Comparison of ENCODE assay signal across 15 cellular contexts in genomic region chr7:42913591-42913990, GRCh38. TPM values are rescaled to one million over a fixed set of nuclear protein-coding genes. Genes with fewer than 3 reads are reported as not detected.
A peak's percentile ranks its signal among the peaks of the same experiment; 100 is the strongest.
DNase-seq lines count a peak whose midpoint lies in the region; ATAC-seq and TF ChIP-seq lines count a peak whose summit lies in the region.
"Had no signal": no experiment of that assay in that cellular context is flagged by ENCODE, and none has a peak within 500 bp of the region (broad histone marks: within the 10 kb centered on the region; RNA-seq: fewer than 3 reads in every experiment).

No MANE protein-coding gene starts in this region.

- peak overlapping the region; percentile 86 for H3K27ac Mint-ChIP-seq in activated CD4-positive, alpha-beta T cell treated with anti-CD3 and anti-CD28 coated beads, Interleukin-2, amount 10 ng/mL, durations not matched to agents 24 days and 14 days
- peak overlapping the region; percentile 82 for H3K27ac Mint-ChIP-seq in T-helper 17 cell
- H3K27ac Mint-ChIP-seq: neural progenitor cell had no signal

- peaks cover 35% of the 10 kb centered on the region for H3K4me1 ChIP-seq in left ventricle myocardium inferior

- peak overlapping the region; percentile 56 for H3K4me3 Mint-ChIP-seq in activated CD4-positive, alpha-beta T cell treated with anti-CD3 and anti-CD28 coated beads, Interleukin-2, amount 10 ng/mL, durations not matched to agents 24 days and 14 days
- H3K4me3 Mint-ChIP-seq in T-helper 17 cell = no peak overlapping the region

- no peaks in the 10 kb centered on the region for H3K27me3 ChIP-seq in left ventricle myocardium inferior (ENCODE audit: low read depth)
- H3K27me3 ChIP-seq: dorsolateral prefrontal cortex, neural progenitor cell, tibial artery had no signal

- intact Hi-C loops in activated CD4-positive, alpha-beta T cell treated with anti-CD3 and anti-CD28 coated beads, Interleukin-2, amount 10 ng/mL, durations not matched to agents 24 days and 14 days (cut with micrococcal nuclease) = no loop called here
- intact Hi-C loops in left ventricle myocardium inferior (cut with micrococcal nuclease) = no loop called here

- no peak for DNase-seq in activated CD4-positive, alpha-beta T cell treated with anti-CD3 and anti-CD28 coated beads, Interleukin-2, amount 10 ng/mL, durations not matched to agents 24 days and 14 days
- no peak for DNase-seq in activated CD4-positive, alpha-beta T cell treated with anti-CD3 and anti-CD28 coated beads for 4 hours
- DNase-seq in T-helper 17 cell (no peak), choroid plexus epithelial cell (ENCODE audit: low read depth) (peak; percentile 65), left ventricle myocardium inferior (no peak), putamen (ENCODE audit: low spot score) (no peak), kidney glomerular epithelial cell (lab: John Stamatoyannopoulos, UW) (no peak)
- DNase-seq in stimulated activated naive CD8-positive, alpha-beta T cell treated with anti-CD3 and anti-CD28 coated beads, Interleukin-15, Interleukin-2, amounts not matched to agents 100 U/mL and 50 U/mL, for 24 hours = no peak
- DNase-seq: dorsolateral prefrontal cortex, left colon, NCI-H1105, NCI-H510A treated with DMSO at 0.1 percent for 48 hours, tibial artery had no signal

- ATAC-seq in T-helper 17 cell = no peak
- peak; percentile 45 for ATAC-seq in stimulated activated naive CD8-positive, alpha-beta T cell treated with anti-CD3 and anti-CD28 coated beads, Interleukin-15, Interleukin-2, amounts not matched to agents 100 U/mL and 50 U/mL, for 24 hours
- ATAC-seq: A549, left colon had no signal

- no peaks in the 10 kb centered on the region for H3K27me3 Mint-ChIP-seq in activated CD4-positive, alpha-beta T cell treated with anti-CD3 and anti-CD28 coated beads, Interleukin-2, amount 10 ng/mL, durations not matched to agents 24 days and 14 days
- no peaks in the 10 kb centered on the region for H3K27me3 Mint-ChIP-seq in T-helper 17 cell

- no peak overlapping the region for H3K4me3 ChIP-seq in choroid plexus epithelial cell (ENCODE audit: low read depth, low read length)
- no peak overlapping the region for H3K4me3 ChIP-seq in left ventricle myocardium inferior
- H3K4me3 ChIP-seq: A549, dorsolateral prefrontal cortex, neural progenitor cell, tibial artery had no signal

- H3K9me3 ChIP-seq in T-helper 17 cell (ENCODE audit: control insufficient read depth, low read length, poor library complexity, severe bottlenecking) (no peaks in the 10 kb centered on the region), left ventricle myocardium inferior (replicated peaks) (no peaks in the 10 kb centered on the region)
- H3K9me3 ChIP-seq: A549, tibial artery had no signal

- TF ChIP-seq CTCF in choroid plexus epithelial cell (conservative IDR thresholded peaks at IDR 0.05; ENCODE audit: low read depth, low read length) = no peak
- no peak for TF ChIP-seq CTCF in left ventricle myocardium inferior (IDR thresholded peaks at IDR 0.05; ENCODE audit: borderline replicate concordance)

- no peaks in the 10 kb centered on the region for H3K9me3 Mint-ChIP-seq in activated CD4-positive, alpha-beta T cell treated with anti-CD3 and anti-CD28 coated beads, Interleukin-2, amount 10 ng/mL, durations not matched to agents 24 days and 14 days
- H3K9me3 Mint-ChIP-seq: neural progenitor cell had no signal

- peaks cover 37% of the 10 kb centered on the region for H3K36me3 ChIP-seq in left ventricle myocardium inferior

- H3K4me1 Mint-ChIP-seq in activated CD4-positive, alpha-beta T cell treated with anti-CD3 and anti-CD28 coated beads, Interleukin-2, amount 10 ng/mL, durations not matched to agents 24 days and 14 days = peaks cover 59% of the 10 kb centered on the region
- peaks cover 9% of the 10 kb centered on the region for H3K4me1 Mint-ChIP-seq in T-helper 17 cell

- peaks cover 51% of the 10 kb centered on the region for H3K36me3 Mint-ChIP-seq in activated CD4-positive, alpha-beta T cell treated with anti-CD3 and anti-CD28 coated beads, Interleukin-2, amount 10 ng/mL, durations not matched to agents 24 days and 14 days (ENCODE audit: low read depth)
- no peaks in the 10 kb centered on the region for H3K36me3 Mint-ChIP-seq in T-helper 17 cell (ENCODE audit: low read depth)

- H3K27ac ChIP-seq in left ventricle myocardium inferior (replicated peaks) = no peak overlapping the region
- H3K27ac ChIP-seq: A549, neural progenitor cell, tibial artery had no signal

RNA-seq across cellular contexts. Expression of gene C7orf25, which starts 1.7 kb away (rescaled TPM):
- total RNA-seq in activated CD4-positive, alpha-beta T cell treated with anti-CD3 and anti-CD28 coated beads, Interleukin-2, amount 10 ng/mL, durations not matched to agents 24 days and 14 days = 2.1 and 3.9 TPM in 2 replicates
- total RNA-seq in T-helper 17 cell (1 to 10 TPM; 1.9 to 2.9 TPM), left ventricle myocardium inferior (4.9 TPM)

RNA-seq across cellular contexts. Expression of gene PSMA2, which starts 18.4 kb away (rescaled TPM):
- total RNA-seq in activated CD4-positive, alpha-beta T cell treated with anti-CD3 and anti-CD28 coated beads, Interleukin-2, amount 10 ng/mL, durations not matched to agents 24 days and 14 days = 202 and 209 TPM in 2 replicates
- 10 to 100 TPM; 42.1 to 49.8 TPM for total RNA-seq in T-helper 17 cell
- total RNA-seq in left ventricle myocardium inferior = 77.7 TPM

RNA-seq across cellular contexts. Expression of gene MRPL32, which starts 18.6 kb away (rescaled TPM):
- total RNA-seq in activated CD4-positive, alpha-beta T cell treated with anti-CD3 and anti-CD28 coated beads, Interleukin-2, amount 10 ng/mL, durations not matched to agents 24 days and 14 days = 81.6 and 89.1 TPM in 2 replicates
- total RNA-seq in T-helper 17 cell = 10 to 100 TPM; 31.1 to 39.1 TPM
- total RNA-seq in left ventricle myocardium inferior = 65.5 TPM
